Comparison of ENCODE assay signal across 29 cellular contexts in the genomic region with DNA sequence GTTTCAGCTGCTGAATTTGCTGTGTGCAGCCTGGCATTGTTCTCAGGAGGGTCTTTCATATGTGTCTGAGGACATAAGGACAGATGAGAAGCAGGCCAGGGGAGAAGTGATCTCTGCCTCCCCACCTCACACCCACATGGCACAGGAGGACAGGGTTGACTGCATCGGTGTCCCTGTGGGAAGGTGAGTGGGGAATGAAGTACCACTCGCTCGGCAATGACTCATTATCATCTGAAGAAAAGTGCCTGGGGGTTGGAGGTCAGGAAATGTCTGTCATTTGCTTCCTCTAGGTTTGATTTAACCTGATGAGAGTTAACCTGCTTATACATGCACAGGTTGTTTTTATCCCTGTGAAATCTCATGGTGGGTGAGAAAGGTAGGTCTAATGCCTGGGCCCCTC.
"Had no signal": no experiment of that assay in that cellular context is flagged by ENCODE, and none has a peak within 500 bp of the region (broad histone marks: within the 10 kb centered on the region; RNA-seq: fewer than 3 reads in every experiment).

No MANE protein-coding gene starts in this region.

- H3K36me3 ChIP-seq: colonic mucosa, gastroesophageal sphincter, heart left ventricle, left ventricle myocardium inferior, neutrophil, right lobe of liver, upper lobe of left lung, WERI-Rb-1 had no signal

- H3K27me3 Mint-ChIP-seq: activated T-helper 17 cell treated with anti-CD3 and anti-CD28 coated beads, Interleukin-2, amount 50 U/mL, for 72 hours had no signal

- H3K9me3 ChIP-seq: colonic mucosa, gastroesophageal sphincter, heart left ventricle, left ventricle myocardium inferior, neutrophil, right lobe of liver, upper lobe of left lung had no signal

- H3K4me3 Mint-ChIP-seq: activated T-helper 17 cell treated with anti-CD3 and anti-CD28 coated beads, Interleukin-2, amount 50 U/mL, for 72 hours; nephron; stimulated activated naive CD8-positive, alpha-beta T cell treated with anti-CD3 and anti-CD28 coated beads, Interleukin-15, Interleukin-2, amounts not matched to agents 100 ng/mL and 50 ng/mL, for 24 hours; T-helper 1 cell treated with Interleukin-12 subunit alpha and Interleukin-12 subunit beta and Interleukin-4 antibody, amounts not matched to agents 30 μg/mL and 1 μg/mL, for 36 hours had no signal

- H3K4me1 ChIP-seq: colonic mucosa had no signal

- FAIRE-seq: endometrium had no signal

- H3K27me3 ChIP-seq: colonic mucosa, gastroesophageal sphincter, right lobe of liver, upper lobe of left lung had no signal

- DNase-seq: activated CD4-positive, alpha-beta T cell treated with anti-CD3 and anti-CD28 coated beads for 48 hours; activated CD4-positive, alpha-beta T cell treated with anti-CD3 and anti-CD28 coated beads, Interleukin-2, amount 50 U/mL, for 48 hours; activated CD8-positive, alpha-beta memory T cell treated with anti-CD3 and anti-CD28 coated beads for 24 hours; activated gamma-delta T cell treated with Interleukin-2 at 50 U/mL for 16 hours; activated naive CD4-positive, alpha-beta T cell treated with anti-CD3 and anti-CD28 coated beads, Interleukin-2, amount 50 U/mL, for 16 hours; activated T-cell treated with anti-CD3 and anti-CD28 coated beads, Interleukin-2, amount 50 U/mL, for 1 hour; amygdala; cerebellar nuclear complex; colonic mucosa; effector CD8-positive, alpha-beta T cell; heart left ventricle; left ventricle myocardium inferior; right lobe of liver; stimulated activated CD4-positive, alpha-beta T cell treated with anti-CD3 and anti-CD28 coated beads, Interleukin-12 subunit alpha, Interleukin-12 subunit beta, amount 100 ng/mL, for 4 hours; stimulated activated CD4-positive, alpha-beta T cell treated with anti-CD3 and anti-CD28 coated beads, Interleukin-4, amount 100 ng/mL, for 1 hour; SW 1271; T-helper 9 cell; upper lobe of left lung; WERI-Rb-1 had no signal

- H3K27ac Mint-ChIP-seq: activated T-helper 17 cell treated with anti-CD3 and anti-CD28 coated beads, Interleukin-2, amount 50 U/mL, for 72 hours; nephron; progenitor cell of endocrine pancreas; stimulated activated naive CD8-positive, alpha-beta T cell treated with anti-CD3 and anti-CD28 coated beads, Interleukin-15, Interleukin-2, amounts not matched to agents 100 ng/mL and 50 ng/mL, for 24 hours; T-helper 1 cell treated with Interleukin-12 subunit alpha and Interleukin-12 subunit beta and Interleukin-4 antibody, amounts not matched to agents 30 μg/mL and 1 μg/mL, for 36 hours had no signal

- H3K4me3 ChIP-seq: colonic mucosa, gastroesophageal sphincter, heart left ventricle, left ventricle myocardium inferior, right lobe of liver, skin epidermis, upper lobe of left lung had no signal

- H3K27ac ChIP-seq: colonic mucosa, gastroesophageal sphincter, heart left ventricle, left ventricle myocardium inferior, neutrophil, right lobe of liver, skin epidermis, upper lobe of left lung, WERI-Rb-1 had no signal

- H3K9me3 Mint-ChIP-seq: activated T-helper 17 cell treated with anti-CD3 and anti-CD28 coated beads, Interleukin-2, amount 50 U/mL, for 72 hours; nephron; stimulated activated naive CD8-positive, alpha-beta T cell treated with anti-CD3 and anti-CD28 coated beads, Interleukin-15, Interleukin-2, amounts not matched to agents 100 ng/mL and 50 ng/mL, for 24 hours; T-helper 1 cell treated with Interleukin-12 subunit alpha and Interleukin-12 subunit beta and Interleukin-4 antibody, amounts not matched to agents 30 μg/mL and 1 μg/mL, for 36 hours had no signal

- ATAC-seq: activated CD4-positive, CD25-positive, alpha-beta regulatory T cell treated with anti-CD3 and anti-CD28 coated beads, Interleukin-2, amount 50 U/mL, for 24 hours; activated T-helper 17 cell treated with anti-CD3 and anti-CD28 coated beads, Interleukin-2, amount 50 U/mL, for 72 hours; gastroesophageal sphincter; heart left ventricle had no signal
